ENCODE assay signal across 16 cellular contexts in the genomic region with DNA sequence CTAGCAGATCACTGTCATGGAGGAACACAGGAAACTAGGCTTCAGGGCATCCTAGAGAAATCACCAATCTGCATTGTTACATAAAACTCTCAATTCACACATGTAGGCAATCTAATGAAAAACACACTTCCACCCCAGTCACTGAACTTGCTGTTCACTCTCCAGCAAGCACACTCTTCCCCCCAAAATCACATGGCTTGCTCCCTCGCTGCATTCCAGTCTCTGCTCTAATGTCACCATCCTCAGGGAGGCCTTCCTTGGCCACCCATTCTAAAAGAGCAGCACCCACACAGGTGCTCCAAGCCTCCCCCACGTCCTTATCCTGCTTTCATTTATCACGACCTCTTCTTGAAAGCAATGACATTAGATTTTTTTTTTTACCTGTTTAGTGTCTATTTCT. TPM values are rescaled to one million over a fixed set of nuclear protein-coding genes. Genes with fewer than 3 reads are reported as not detected.
DNase-seq lines count a peak whose midpoint lies in the region; ATAC-seq and TF ChIP-seq lines count a peak whose summit lies in the region.
"Had no signal": no experiment of that assay in that cellular context is flagged by ENCODE, and none has a peak within 500 bp of the region (broad histone marks: within the 10 kb centered on the region; RNA-seq: fewer than 3 reads in every experiment).

No MANE protein-coding gene starts in this region.

- DNase-seq in activated CD4-positive, alpha-beta T cell treated with anti-CD3 and anti-CD28 coated beads, Interleukin-2, amount 10 ng/mL, durations not matched to agents 24 days and 14 days, result no peak
- no peak for DNase-seq in activated CD4-positive, alpha-beta T cell treated with anti-CD3 and anti-CD28 coated beads for 48 hours
- no peak for DNase-seq in natural killer cell
- no peak for DNase-seq in natural killer cell treated with Interleukin-12 subunit alpha and Interleukin-12 subunit beta and Interleukin-15 and Interleukin-18, amount 100 ng/mL, for 72 hours (ENCODE audit: low spot score)
- no peak for DNase-seq in endothelial cell (ENCODE audit: low spot score)
- no peak for DNase-seq in iPS-NIHi11 (ENCODE audit: low spot score)
- no peak for DNase-seq in H7
- DNase-seq: 8988T, AML-193, DMS153, DMS79 treated with DMSO at 0.1 percent for 48 hours, EL, GDM1 had no signal

- no peaks in the 10 kb centered on the region for H3K27me3 Mint-ChIP-seq in activated CD4-positive, alpha-beta T cell treated with anti-CD3 and anti-CD28 coated beads, Interleukin-2, amount 10 ng/mL, durations not matched to agents 24 days and 14 days
- H3K27me3 Mint-ChIP-seq in natural killer cell (ENCODE audit: low read depth in 2 of 2) (no peaks in the 10 kb centered on the region), endothelial cell (ENCODE audit: unreplicated experiment) (no peaks in the 10 kb centered on the region)
- H3K27me3 Mint-ChIP-seq in natural killer cell treated with Interleukin-12 subunit alpha and Interleukin-12 subunit beta and Interleukin-15 and Interleukin-18, amount 100 ng/mL, for 72 hours, result no peaks in the 10 kb centered on the region

- H3K9me3 Mint-ChIP-seq in activated CD4-positive, alpha-beta T cell treated with anti-CD3 and anti-CD28 coated beads, Interleukin-2, amount 10 ng/mL, durations not matched to agents 24 days and 14 days, result no peaks in the 10 kb centered on the region
- H3K9me3 Mint-ChIP-seq in natural killer cell, result no peaks in the 10 kb centered on the region
- no peaks in the 10 kb centered on the region for H3K9me3 Mint-ChIP-seq in natural killer cell treated with Interleukin-12 subunit alpha and Interleukin-12 subunit beta and Interleukin-15 and Interleukin-18, amount 100 ng/mL, for 72 hours
- H3K9me3 Mint-ChIP-seq in endothelial cell (ENCODE audit: unreplicated experiment), result no peaks in the 10 kb centered on the region
- H3K9me3 Mint-ChIP-seq: GM23338 had no signal

- H3K36me3 Mint-ChIP-seq in activated CD4-positive, alpha-beta T cell treated with anti-CD3 and anti-CD28 coated beads, Interleukin-2, amount 10 ng/mL, durations not matched to agents 24 days and 14 days (ENCODE audit: low read depth), result peaks cover 29% of the 10 kb centered on the region
- H3K36me3 Mint-ChIP-seq in natural killer cell (no peaks in the 10 kb centered on the region), endothelial cell (ENCODE audit: low read depth, unreplicated experiment) (peaks cover 12% of the 10 kb centered on the region)
- H3K36me3 Mint-ChIP-seq in natural killer cell treated with Interleukin-12 subunit alpha and Interleukin-12 subunit beta and Interleukin-15 and Interleukin-18, amount 100 ng/mL, for 72 hours, result no peaks in the 10 kb centered on the region

- H3K27ac Mint-ChIP-seq in activated CD4-positive, alpha-beta T cell treated with anti-CD3 and anti-CD28 coated beads, Interleukin-2, amount 10 ng/mL, durations not matched to agents 24 days and 14 days, result peak overlapping the region; percentile 0
- H3K27ac Mint-ChIP-seq in natural killer cell (peak overlapping the region; percentile 5 to 19), endothelial cell (ENCODE audit: unreplicated experiment) (no peak overlapping the region)
- H3K27ac Mint-ChIP-seq in natural killer cell treated with Interleukin-12 subunit alpha and Interleukin-12 subunit beta and Interleukin-15 and Interleukin-18, amount 100 ng/mL, for 72 hours, result peak overlapping the region in 1 of 2 donors; percentile 75
- H3K27ac Mint-ChIP-seq: GM23338 had no signal

- H3K36me3 ChIP-seq in H7 (replicated peaks; ENCODE audit: control insufficient read depth, insufficient read depth, low read length), result peaks cover 2% of the 10 kb centered on the region

- H3K4me3 Mint-ChIP-seq in activated CD4-positive, alpha-beta T cell treated with anti-CD3 and anti-CD28 coated beads, Interleukin-2, amount 10 ng/mL, durations not matched to agents 24 days and 14 days, result no peak overlapping the region
- H3K4me3 Mint-ChIP-seq in natural killer cell, result no peak overlapping the region
- no peak overlapping the region for H3K4me3 Mint-ChIP-seq in natural killer cell treated with Interleukin-12 subunit alpha and Interleukin-12 subunit beta and Interleukin-15 and Interleukin-18, amount 100 ng/mL, for 72 hours
- H3K4me3 Mint-ChIP-seq in endothelial cell (ENCODE audit: unreplicated experiment), result peak overlapping the region; percentile 45
- H3K4me3 Mint-ChIP-seq: GM23338 had no signal

- intact Hi-C loops in activated CD4-positive, alpha-beta T cell treated with anti-CD3 and anti-CD28 coated beads, Interleukin-2, amount 10 ng/mL, durations not matched to agents 24 days and 14 days (cut with micrococcal nuclease), result no loop called here
- intact Hi-C loops in natural killer cell (cut with micrococcal nuclease), result no loop called here

- no peaks in the 10 kb centered on the region for H3K27me3 ChIP-seq in H7 (ENCODE audit: control insufficient read depth, insufficient read depth, low read length)
- H3K27me3 ChIP-seq: BLaER1 had no signal

- H3K4me1 Mint-ChIP-seq in activated CD4-positive, alpha-beta T cell treated with anti-CD3 and anti-CD28 coated beads, Interleukin-2, amount 10 ng/mL, durations not matched to agents 24 days and 14 days, result peaks cover 4% of the 10 kb centered on the region
- peaks cover 17 to 25% of the 10 kb centered on the region in 2 donors for H3K4me1 Mint-ChIP-seq in natural killer cell
- H3K4me1 Mint-ChIP-seq in natural killer cell treated with Interleukin-12 subunit alpha and Interleukin-12 subunit beta and Interleukin-15 and Interleukin-18, amount 100 ng/mL, for 72 hours (ENCODE audit: low read depth in 2 of 2), result peaks cover 7 to 13% of the 10 kb centered on the region in 2 donors
- no peaks in the 10 kb centered on the region for H3K4me1 Mint-ChIP-seq in endothelial cell (ENCODE audit: unreplicated experiment)
- H3K4me1 Mint-ChIP-seq: GM23338 had no signal

- H3K4me3 ChIP-seq in H7 (ENCODE audit: insufficient read depth, low read depth, low read length), result no peak overlapping the region
- H3K4me3 ChIP-seq: BLaER1, GM23338, HAP-1 had no signal

- no peak for TF ChIP-seq CTCF in natural killer cell (IDR thresholded peaks at IDR 0.05)
- no peak for TF ChIP-seq CTCF in endothelial cell (IDR thresholded peaks at IDR 0.05; ENCODE audit: unreplicated experiment)

- ATAC-seq in natural killer cell, result no peak
- no peak for ATAC-seq in natural killer cell treated with Interleukin-12 subunit alpha and Interleukin-12 subunit beta and Interleukin-15 and Interleukin-18, amount 100 ng/mL, for 72 hours
- ATAC-seq: GM23338 had no signal

RNA-seq across cellular contexts. Expression of gene CUL2, which starts 19.6 kb away (rescaled TPM):
- total RNA-seq in activated CD4-positive, alpha-beta T cell treated with anti-CD3 and anti-CD28 coated beads, Interleukin-2, amount 10 ng/mL, durations not matched to agents 24 days and 14 days, result 50.2 and 50.4 TPM in 2 replicates
- total RNA-seq in natural killer cell (10 to 100 TPM; 33.5 to 41.6 (median 41.3) TPM), endothelial cell (ENCODE audit: unreplicated experiment) (43.4 TPM)
- 10 to 100 TPM; 42.8 to 45.7 TPM for total RNA-seq in natural killer cell treated with Interleukin-12 subunit alpha and Interleukin-12 subunit beta and Interleukin-15 and Interleukin-18, amount 100 ng/mL, for 72 hours
- 27.1 and 32.4 TPM in 2 replicates for total RNA-seq in H7 (2014; rRNA removed; shearing (Covaris generic))

RNA-seq across cellular contexts. Expression of gene CREM, which starts 56.1 kb away (rescaled TPM):
- total RNA-seq in activated CD4-positive, alpha-beta T cell treated with anti-CD3 and anti-CD28 coated beads, Interleukin-2, amount 10 ng/mL, durations not matched to agents 24 days and 14 days, result 87.0 and 87.8 TPM in 2 replicates
- total RNA-seq in natural killer cell (10 to 100 TPM; 48.0 to 64.3 (median 54.6) TPM), endothelial cell (ENCODE audit: unreplicated experiment) (42.8 TPM)
- 100 to 1,000 TPM; 119 to 127 TPM for total RNA-seq in natural killer cell treated with Interleukin-12 subunit alpha and Interleukin-12 subunit beta and Interleukin-15 and Interleukin-18, amount 100 ng/mL, for 72 hours
- total RNA-seq in H7 (2014; rRNA removed; shearing (Covaris generic)), result 31.8 and 36.0 TPM in 2 replicates
